14 cellular contexts compared by ENCODE assay signal in genomic region chr20:44696315-44696714, GRCh38. TPM values are rescaled to one million over a fixed set of nuclear protein-coding genes. Genes with fewer than 3 reads are reported as not detected.
DNase-seq lines count a peak whose midpoint lies in the region; ATAC-seq, FAIRE-seq and TF ChIP-seq lines count a peak whose summit lies in the region.
"Had no signal": no experiment of that assay in that cellular context is flagged by ENCODE, and none has a peak within 500 bp of the region (broad histone marks: within the 10 kb centered on the region; RNA-seq: fewer than 3 reads in every experiment).

No MANE protein-coding gene starts in this region.

- H3K27me3 Mint-ChIP-seq in activated T-cell treated with anti-CD3 and anti-CD28 coated beads, Interleukin-2, amount 50 U/mL, for 4 hours (ENCODE audit: low read depth) = peaks cover 3% of the 10 kb centered on the region
- H3K27me3 Mint-ChIP-seq: central memory CD8-positive, alpha-beta T cell had no signal

- no peak for ATAC-seq in esophagus mucosa
- no peak for ATAC-seq in activated T-cell treated with anti-CD3 and anti-CD28 coated beads, Interleukin-2, amount 50 U/mL, for 4 hours

- CTCF ChIA-PET in GM10248 (lab: Yijun Ruan, JAX) = interaction anchor here (1.5 to 8.9 kb wide), 2 partner anchors 10 to 12 kb away, joined by 5 to 68 read pairs; no protein-coding TSS in a partner anchor

- H2AFZ ChIP-seq in Karpas-422 (ENCODE audit: low read length) = no peak overlapping the region

- no peaks in the 10 kb centered on the region for H3K4me1 Mint-ChIP-seq in activated T-cell treated with anti-CD3 and anti-CD28 coated beads, Interleukin-2, amount 50 U/mL, for 4 hours (ENCODE audit: low read depth)
- H3K4me1 Mint-ChIP-seq: central memory CD8-positive, alpha-beta T cell had no signal

- POLR2A ChIA-PET in GM10248 (lab: Yijun Ruan, JAX) = no interaction called here

- H3K9ac ChIP-seq in Karpas-422 (ENCODE audit: low read length) = no peak overlapping the region

- H3K27me3 ChIP-seq in Karpas-422 (ENCODE audit: low read length) = no peaks in the 10 kb centered on the region

- TF ChIP-seq CTCF in choroid plexus epithelial cell (conservative IDR thresholded peaks at IDR 0.05; ENCODE audit: low read depth, low read length) = peak; percentile 10
- peak; percentile 24 for TF ChIP-seq CTCF in retinal pigment epithelial cell (conservative IDR thresholded peaks at IDR 0.05; ENCODE audit: low read depth, low read length)
- no peak for TF ChIP-seq CTCF in GM10248 (IDR thresholded peaks at IDR 0.05; ENCODE audit: control extremely low read depth, extremely low read depth, low read depth, missing control alignments)

- no peaks in the 10 kb centered on the region for H3K36me3 ChIP-seq in Karpas-422 (ENCODE audit: insufficient read depth, low read length)

- no peaks in the 10 kb centered on the region for H3K9me2 ChIP-seq in Karpas-422 (replicated peaks; ENCODE audit: insufficient read depth, low read length)

- peak; percentile 25 for DNase-seq in Daoy (ENCODE audit: low read depth)
- peak; percentile 59 for DNase-seq in Karpas-422
- no peak for DNase-seq in choroid plexus epithelial cell (ENCODE audit: low read depth)
- DNase-seq in retinal pigment epithelial cell (ENCODE audit: low read depth) = no peak
- no peak for DNase-seq in GM10248 (ENCODE audit: extremely low spot score)
- DNase-seq in activated T-cell treated with anti-CD3 and anti-CD28 coated beads, Interleukin-2, amount 50 U/mL, for 4 hours = no peak
- no peak for DNase-seq in frontal cortex (ENCODE audit: low spot score in 2 of 2)
- DNase-seq: activated CD4-positive, alpha-beta T cell treated with anti-CD3 and anti-CD28 coated beads for 48 hours; NCI-H1436 treated with DMSO at 0.1 percent for 48 hours; NK-92 treated with Interleukin-12 subunit alpha and Interleukin-12 subunit beta, amount 100 ng/mL, for 24 hours had no signal

- H3K9me3 ChIP-seq in Karpas-422 (ENCODE audit: low read length) = no peaks in the 10 kb centered on the region

- no peak for FAIRE-seq in frontal cortex (lab: Jason Lieb, UNC)
- FAIRE-seq: GM18507 had no signal

- H3K4me1 ChIP-seq in Karpas-422 (ENCODE audit: low read length) = no peaks in the 10 kb centered on the region

- no peaks in the 10 kb centered on the region for H3K36me3 Mint-ChIP-seq in activated T-cell treated with anti-CD3 and anti-CD28 coated beads, Interleukin-2, amount 50 U/mL, for 4 hours (ENCODE audit: insufficient read depth)

- H3K4me3 ChIP-seq in Karpas-422 (ENCODE audit: low read length) (no peak overlapping the region), choroid plexus epithelial cell (ENCODE audit: low read depth, low read length) (no peak overlapping the region), retinal pigment epithelial cell (ENCODE audit: low read length) (no peak overlapping the region)

- H3K9me3 Mint-ChIP-seq in activated T-cell treated with anti-CD3 and anti-CD28 coated beads, Interleukin-2, amount 50 U/mL, for 4 hours = no peaks in the 10 kb centered on the region
- H3K9me3 Mint-ChIP-seq: central memory CD8-positive, alpha-beta T cell had no signal

- H3K4me2 ChIP-seq in Karpas-422 (ENCODE audit: low read depth, low read length, poor library complexity, severe bottlenecking) = no peak overlapping the region

- H3K4me3 Mint-ChIP-seq in activated T-cell treated with anti-CD3 and anti-CD28 coated beads, Interleukin-2, amount 50 U/mL, for 4 hours = no peak overlapping the region
- H3K4me3 Mint-ChIP-seq: central memory CD8-positive, alpha-beta T cell; neural crest cell had no signal

- no peak overlapping the region for H3K27ac ChIP-seq in Karpas-422 (ENCODE audit: low read length)

- no peaks in the 10 kb centered on the region for H3K79me2 ChIP-seq in Karpas-422 (ENCODE audit: low read length)

- no peaks in the 10 kb centered on the region for H4K20me1 ChIP-seq in Karpas-422 (ENCODE audit: insufficient read depth, low read depth, low read length)

RNA-seq across cellular contexts. Expression of gene CCN5, which starts 18.9 kb away (rescaled TPM):
- total RNA-seq in Daoy (2014; rRNA removed; shearing (Covaris generic)) = not detected in 2 replicates
- total RNA-seq in Karpas-422 (2014; rRNA removed; shearing (Covaris generic); ENCODE audit: low replicate concordance) = not detected in 2 replicates
- 1.9 TPM for total RNA-seq in esophagus mucosa
- under 1 TPM in 1 of 3 donors, not detected in 2; 0.15 TPM for total RNA-seq in activated T-cell treated with anti-CD3 and anti-CD28 coated beads, Interleukin-2, amount 50 U/mL, for 4 hours
- not detected for total RNA-seq in frontal cortex
- total RNA-seq: neural crest cell had no signal

RNA-seq across cellular contexts. Expression of gene ADA, which starts 44.8 kb away (rescaled TPM):
- total RNA-seq in Daoy (2014; rRNA removed; shearing (Covaris generic)) = 4.7 and 6.3 TPM in 2 replicates
- 0.11 TPM in 1 of 2 replicates, not detected in the other for total RNA-seq in Karpas-422 (2014; rRNA removed; shearing (Covaris generic); ENCODE audit: low replicate concordance)
- 21.8 TPM for total RNA-seq in esophagus mucosa
- 10 to 100 TPM in 2 of 3 donors, 1 to 10 TPM in 1; 8.8 to 13.5 (median 12.5) TPM for total RNA-seq in activated T-cell treated with anti-CD3 and anti-CD28 coated beads, Interleukin-2, amount 50 U/mL, for 4 hours
- total RNA-seq in frontal cortex = 2.4 TPM

RNA-seq across cellular contexts. Expression of gene KCNK15, which starts 49.4 kb away (rescaled TPM):
- total RNA-seq in Daoy (2014; rRNA removed; shearing (Covaris generic)) = 1.3 TPM in 1 of 2 replicates, not detected in the other
- not detected in 2 replicates for total RNA-seq in Karpas-422 (2014; rRNA removed; shearing (Covaris generic); ENCODE audit: low replicate concordance)
- total RNA-seq in esophagus mucosa (1.0 TPM), frontal cortex (not detected)
- total RNA-seq in activated T-cell treated with anti-CD3 and anti-CD28 coated beads, Interleukin-2, amount 50 U/mL, for 4 hours = 1 to 10 TPM in 2 of 3 donors, under 1 TPM in 1; 0.96 to 1.6 (median 1.1) TPM
- total RNA-seq: neural crest cell had no signal

Comparison
In these comparisons a context has a peak if more than half of its experiments do, and no peak if none do; other contexts are left out.
1. DNase-seq: peak in Daoy (single experiment) and Karpas-422 (single experiment); none in choroid plexus epithelial cell (single experiment), retinal pigment epithelial cell (single experiment), GM10248 (single experiment), activated T-cell treated with anti-CD3 and anti-CD28 coated beads, Interleukin-2, amount 50 U/mL, for 4 hours (single experiment) and frontal cortex (0 of 2).